23 cellular contexts compared by ENCODE assay signal in the genomic region with DNA sequence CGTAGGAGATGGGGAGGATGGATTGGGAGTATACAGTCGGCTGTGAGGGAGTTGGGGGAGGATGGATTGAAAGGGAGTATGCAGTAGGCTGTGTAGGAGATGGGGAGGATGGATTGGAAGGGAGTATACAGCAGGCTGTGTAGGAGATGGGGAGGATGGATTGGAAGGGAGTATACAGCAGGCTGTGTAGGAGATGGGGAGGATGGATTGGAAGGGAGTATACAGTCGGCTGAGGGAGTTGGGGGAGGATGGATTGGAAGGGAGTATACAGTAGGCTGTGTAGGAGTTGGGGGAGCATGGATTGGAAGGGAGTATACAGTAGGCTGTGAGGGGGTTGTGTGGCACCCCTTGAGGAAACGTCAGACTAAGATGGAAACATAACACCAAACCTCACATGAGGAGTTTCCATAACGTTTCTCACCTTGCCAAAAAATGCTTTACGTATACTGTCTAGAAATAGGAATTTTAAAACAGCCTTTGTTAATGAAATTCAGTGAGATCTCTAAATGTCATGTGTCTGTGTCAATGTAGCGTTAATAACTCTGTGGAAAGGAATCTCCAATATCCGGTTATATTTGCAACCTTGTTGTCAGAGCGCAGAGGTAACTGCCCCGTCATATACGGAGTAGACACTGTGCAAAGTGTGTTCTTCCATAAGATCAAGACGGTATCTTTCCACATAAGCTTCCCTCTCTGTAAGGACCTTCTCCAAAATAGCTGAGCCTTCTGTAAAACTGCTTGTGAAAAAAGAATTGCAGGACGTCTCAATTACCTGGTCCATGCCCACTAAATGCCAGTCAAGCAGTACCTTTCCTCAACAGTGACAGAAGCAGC. TPM values are rescaled to one million over a fixed set of nuclear protein-coding genes. Genes with fewer than 3 reads are reported as not detected.
DNase-seq lines count a peak whose midpoint lies in the region; ATAC-seq, FAIRE-seq and TF ChIP-seq lines count a peak whose summit lies in the region.
"Had no signal": no experiment of that assay in that cellular context is flagged by ENCODE, and none has a peak within 500 bp of the region (broad histone marks: within the 10 kb centered on the region; RNA-seq: fewer than 3 reads in every experiment).

No MANE protein-coding gene starts in this region.

- DNase-seq in HepG2 (ENCODE audit: low spot score), result no peak
- no peak for DNase-seq in right lobe of liver
- DNase-seq in WTC11 (ENCODE audit: low spot score), result no peak
- DNase-seq in transverse colon, result no peak
- DNase-seq in RCC 7860 (ENCODE audit: low spot score), result no peak
- DNase-seq: CD8-positive, alpha-beta memory T cell; DND-41; GDM1; GM23248; HCEC 1CT; NCI-H1048; NCI-H146; NCI-H2081; SHP77 had no signal

- ATAC-seq in HepG2, result no peak
- ATAC-seq in right lobe of liver, result no peak
- no peak for ATAC-seq in WTC11
- ATAC-seq in HG03571 (IDR thresholded peaks at IDR 0.05; ENCODE audit: unreplicated experiment), result no peak
- no peak for ATAC-seq in HG03432 (IDR thresholded peaks at IDR 0.05; ENCODE audit: unreplicated experiment)

- H3K36me3 Mint-ChIP-seq in WTC11, result no peaks in the 10 kb centered on the region

- no peak overlapping the region for H3K4me3 Mint-ChIP-seq in WTC11

- TF ChIP-seq EP300 in HepG2 (IDR thresholded peaks at IDR 0.05; ENCODE audit: low read depth in 2 of 2, low read length in 2 of 2) (no peak), HepG2 (CRISPR knock-in tag; IDR thresholded peaks at IDR 0.05; ENCODE audit: borderline replicate concordance) (no peak), transverse colon (IDR thresholded peaks at IDR 0.05; ENCODE audit: low read depth) (no peak)

- BruUV-seq in HepG2 (replicated peaks; lab: Mats Ljungman, UMichigan), result no TSS peak

- TF ChIP-seq POLR2A in HepG2 (IDR thresholded peaks at IDR 0.05; ENCODE audit: insufficient read depth in 1 of 2, low read depth in 2 of 2, low read length in 2 of 2) (no peak), right lobe of liver (IDR thresholded peaks at IDR 0.05) (no peak), transverse colon (IDR thresholded peaks at IDR 0.05) (no peak)

- CTCF ChIA-PET in HepG2 (lab: Yijun Ruan, JAX; ENCODE audit: low intra/inter-chr PET ratio, low total read pairs) (no interaction called here), WTC11 (lab: Charles Lee) (interaction anchor here (0.5 to 1.4 kb wide), 4 partner anchors 9 to 337 kb away, joined by 3 to 5 read pairs (median 4); a partner anchor contains a TSS)

- peaks cover 23% of the 10 kb centered on the region for H3K4me1 ChIP-seq in HepG2 (ENCODE audit: insufficient read depth, low read length)
- H3K4me1 ChIP-seq in right lobe of liver, result peaks cover 0 to 12% (median 6%) of the 10 kb centered on the region in 4 donors
- H3K4me1 ChIP-seq in esophagus (ENCODE audit: control insufficient read depth in 2 of 2, insufficient read depth in 2 of 2, low read length in 1 of 2), result peaks cover 0 to 3% of the 10 kb centered on the region in 2 donors
- peaks cover 0 to 20% (median 7%) of the 10 kb centered on the region in 4 donors for H3K4me1 ChIP-seq in transverse colon

- H3K27ac Mint-ChIP-seq in WTC11, result 0 out of 2 replicates have a peak overlapping the region, but pooled peaks have one; percentile 32
- H3K27ac Mint-ChIP-seq: CD8-positive, alpha-beta memory T cell had no signal

- POLR2A ChIA-PET in HepG2 (lab: Yijun Ruan, JAX) (no interaction called here), WTC11 (lab: Charles Lee) (no interaction called here)

- H3K27ac ChIP-seq in HepG2 (ENCODE audit: extremely low read length, insufficient read depth, low read length) (no peak overlapping the region), right lobe of liver (no peak overlapping the region), esophagus (ENCODE audit: low read depth in 2 of 2, low read length in 1 of 2) (peak overlapping the region; percentile 78 to 87), transverse colon (no peak overlapping the region)
- H3K27ac ChIP-seq: BLaER1 treated with 17β-estradiol and CSF1 and Interleukin-3, amounts not matched to agents 10 nM and 100 nM; GM23248; KMS-11 had no signal

- no peaks in the 10 kb centered on the region for H3K27me3 ChIP-seq in HepG2 (ENCODE audit: control insufficient read depth in 1 of 2, insufficient read depth in 2 of 2, low read length in 2 of 2)
- no peaks in the 10 kb centered on the region for H3K27me3 ChIP-seq in right lobe of liver
- no peaks in the 10 kb centered on the region for H3K27me3 ChIP-seq in esophagus (ENCODE audit: control insufficient read depth in 1 of 2, insufficient read depth in 2 of 2, low read length in 2 of 2)
- no peaks in the 10 kb centered on the region for H3K27me3 ChIP-seq in transverse colon

- TF ChIP-seq RAD21 in HepG2 (CRISPR knock-in tag; IDR thresholded peaks at IDR 0.05), result no peak

- intact Hi-C loops in HepG2 (cut with micrococcal nuclease; ENCODE audit: unreplicated experiment), result no loop called here
- intact Hi-C loops in right lobe of liver (cut with DNase I), result no loop called here
- intact Hi-C loops in transverse colon (cut with DNase I; ENCODE audit: low total_unique reads), result no loop called here

- no peaks in the 10 kb centered on the region for H3K36me3 ChIP-seq in HepG2 (replicated peaks in 1 of 2; ENCODE audit: control insufficient read depth in 1 of 2, insufficient read depth in 2 of 2, low read length in 2 of 2)
- H3K36me3 ChIP-seq in right lobe of liver, result no peaks in the 10 kb centered on the region
- no peaks in the 10 kb centered on the region for H3K36me3 ChIP-seq in esophagus (ENCODE audit: control insufficient read depth in 2 of 2, insufficient read depth in 2 of 2, low read length in 1 of 2)
- no peaks in the 10 kb centered on the region for H3K36me3 ChIP-seq in transverse colon
- H3K36me3 ChIP-seq: BLaER1 treated with 17β-estradiol and CSF1 and Interleukin-3, amounts not matched to agents 10 nM and 100 nM had no signal

- H3K9ac ChIP-seq in HepG2 (ENCODE audit: insufficient read depth, low read depth, low read length), result no peak overlapping the region
- H3K9ac ChIP-seq: BLaER1 treated with 17β-estradiol and CSF1 and Interleukin-3, amounts not matched to agents 10 nM and 100 nM; GM23248; KMS-11 had no signal

- H3K4me3 ChIP-seq in HepG2 (replicated peaks in 1 of 3; ENCODE audit: insufficient read depth in 1 of 3, low read depth in 2 of 3, low read length in 3 of 3) (no peak overlapping the region), right lobe of liver (no peak overlapping the region), esophagus (ENCODE audit: low read depth in 1 of 2, low read length in 2 of 2) (no peak overlapping the region), transverse colon (no peak overlapping the region)
- H3K4me3 ChIP-seq: BLaER1 treated with 17β-estradiol and CSF1 and Interleukin-3, amounts not matched to agents 10 nM and 100 nM; GM23248 had no signal

- H3K4me1 Mint-ChIP-seq in WTC11, result no peaks in the 10 kb centered on the region

- no peaks in the 10 kb centered on the region for H4K20me1 ChIP-seq in HepG2 (ENCODE audit: insufficient read depth, low read length)
- H4K20me1 ChIP-seq: BLaER1 treated with 17β-estradiol and CSF1 and Interleukin-3, amounts not matched to agents 10 nM and 100 nM had no signal

- no peaks in the 10 kb centered on the region for H3K27me3 Mint-ChIP-seq in WTC11 (ENCODE audit: low read depth)
- H3K27me3 Mint-ChIP-seq: CD8-positive, alpha-beta memory T cell had no signal

- in situ Hi-C loops in HepG2 (cut with HindIII; ENCODE audit: extremely low pct_ligation_motif_present, low pct_unique_long_range_greater_than_20kb), result no loop called here
- in situ Hi-C loops in transverse colon (cut with MboI; ENCODE audit: low pct_ligation_motif_present in 1 of 4, low pct_unique_long_range_greater_than_20kb in 1 of 4, low sequenced_read_pairs in 3 of 4), result no loop called here

- H3K9me3 ChIP-seq in HepG2 (ENCODE audit: low read length), result no peaks in the 10 kb centered on the region
- H3K9me3 ChIP-seq in right lobe of liver, result no peaks in the 10 kb centered on the region
- H3K9me3 ChIP-seq in esophagus (ENCODE audit: control insufficient read depth in 2 of 2, insufficient read depth in 1 of 2, low read depth in 1 of 2, low read length in 1 of 2), result no peaks in the 10 kb centered on the region
- no peaks in the 10 kb centered on the region for H3K9me3 ChIP-seq in transverse colon
- H3K9me3 ChIP-seq: BLaER1 treated with 17β-estradiol and CSF1 and Interleukin-3, amounts not matched to agents 10 nM and 100 nM had no signal

- H3K79me2 ChIP-seq in HepG2 (ENCODE audit: insufficient read depth, low read length), result no peaks in the 10 kb centered on the region

- TF ChIP-seq CTCF in HepG2 (CRISPR knock-in tag; IDR thresholded peaks at IDR 0.05) (no peak), right lobe of liver (IDR thresholded peaks at IDR 0.05) (no peak), WTC11 (IDR thresholded peaks at IDR 0.05) (no peak), transverse colon (IDR thresholded peaks at IDR 0.05) (no peak)

- FAIRE-seq in HepG2 (lab: Jason Lieb, UNC) (no peak), RCC 7860 (lab: Jason Lieb, UNC) (no peak)
- FAIRE-seq: A204.1, D721Med, GM12891, GM18507 had no signal

- H3K4me2 ChIP-seq in HepG2 (ENCODE audit: low read depth, low read length), result peak overlapping the region; percentile 23; the same call in 1 of the 2 replicates
- H3K4me2 ChIP-seq: BLaER1 treated with 17β-estradiol and CSF1 and Interleukin-3, amounts not matched to agents 10 nM and 100 nM; KMS-11 had no signal

- WGBS in HepG2 (ENCODE audit: low lambda C conversion rate), result 58% methylated on average over 13 of the region's 13 CpGs
- WGBS in right lobe of liver (ENCODE audit: insufficient coverage, low coverage, low lambda C conversion rate, missing lambda C conversion rate), result 78% methylated on average over 12 of the region's 13 CpGs
- 66 to 71% methylated on average over 13 of the region's 13 CpGs for WGBS in esophagus, 2 donors
- WGBS in transverse colon (ENCODE audit: low coverage in 1 of 2), 2 donors, result 76 to 82% methylated on average over 10 to 13 of the region's 13 CpGs

- H3K9me3 Mint-ChIP-seq in WTC11, result no peaks in the 10 kb centered on the region
- H3K9me3 Mint-ChIP-seq: CD8-positive, alpha-beta memory T cell had no signal

- H2AFZ ChIP-seq in HepG2 (ENCODE audit: low read length), result no peak overlapping the region
- H2AFZ ChIP-seq: GM23248 had no signal

RNA-seq across cellular contexts. Expression of a gene that starts 6.3 kb away (rescaled TPM):
- total RNA-seq in HepG2 (2016; rRNA removed; fragmentation: Illumina TruSeq; extraction: Trizol) (17.3 and 21.8 TPM in 2 replicates), right lobe of liver (10 to 100 TPM; 17.9 to 35.1 (median 28.2) TPM), WTC11 (2021) (44.5 to 55.6 TPM (median 49.8 TPM) in 3 replicates), transverse colon (10 to 100 TPM; 26.4 to 80.4 (median 47.7) TPM)
- total RNA-seq in HepG2 (2016; cell fraction: cytosol; rRNA removed; fragmentation: Illumina TruSeq; extraction: Trizol; ENCODE audit: low read depth), result 8.1 and 10.4 TPM in 2 replicates
- 17.9 and 18.2 TPM in 2 replicates for total RNA-seq in HepG2 (2016; cell fraction: insoluble cytoplasmic fraction; rRNA removed; fragmentation: Illumina TruSeq; extraction: Trizol)
- total RNA-seq in HepG2 (2016; cell fraction: membrane; rRNA removed; fragmentation: Illumina TruSeq; extraction: Trizol), result 6.2 and 7.3 TPM in 2 replicates
- total RNA-seq in HepG2 (2016; cell fraction: nucleus; rRNA removed; fragmentation: Illumina TruSeq; extraction: Trizol), result 13.4 and 15.3 TPM in 2 replicates
- polyA plus RNA-seq in HepG2 (2011; rRNA removed) (12.5 and 13.3 TPM in 2 replicates), esophagus (10 to 100 TPM; 10.9 to 12.1 TPM)
- polyA plus RNA-seq in HepG2 (2011; cell fraction: cytosol; rRNA removed), result 7.6 and 8.0 TPM in 2 replicates
- 10.5 and 11.7 TPM in 2 replicates for polyA plus RNA-seq in HepG2 (2011; cell fraction: nucleus; rRNA removed)
- polyA plus RNA-seq in HepG2 (2012), result 11.0 and 12.6 TPM in 2 replicates
- 1.3 and 1.4 TPM in 2 replicates for polyA plus RNA-seq in HepG2 (2016; cell fraction: cytosol; fragmentation: Illumina TruSeq; extraction: Trizol; ENCODE audit: low read depth)
- 12.9 and 17.6 TPM in 2 replicates for polyA plus RNA-seq in HepG2 (2016; cell fraction: insoluble cytoplasmic fraction; fragmentation: Illumina TruSeq; extraction: Trizol; ENCODE audit: low read depth)
- 3.0 and 3.4 TPM in 2 replicates for polyA plus RNA-seq in HepG2 (2016; cell fraction: membrane; fragmentation: Illumina TruSeq; extraction: Trizol; ENCODE audit: low read depth)
- polyA plus RNA-seq in HepG2 (2016; cell fraction: nucleus; fragmentation: Illumina TruSeq; extraction: Trizol; ENCODE audit: insufficient read depth, low read depth), result 18.7 and 20.8 TPM in 2 replicates
- polyA minus RNA-seq in HepG2 (2011; rRNA and poly(A)+ RNA removed; ENCODE audit: low replicate concordance), result 109 and 127 TPM in 2 replicates
- polyA minus RNA-seq in HepG2 (2011; cell fraction: cytosol; rRNA and poly(A)+ RNA removed), result 24.4 and 27.0 TPM in 2 replicates
- 35.8 and 54.7 TPM in 2 replicates for polyA minus RNA-seq in HepG2 (2011; cell fraction: nucleus; rRNA and poly(A)+ RNA removed)

RNA-seq across cellular contexts. Expression of a gene that starts 11.5 kb away (rescaled TPM):
- total RNA-seq in HepG2 (2016; rRNA removed; fragmentation: Illumina TruSeq; extraction: Trizol), result 16.5 and 25.2 TPM in 2 replicates
- total RNA-seq in HepG2 (2016; cell fraction: cytosol; rRNA removed; fragmentation: Illumina TruSeq; extraction: Trizol; ENCODE audit: low read depth), result 11.6 and 12.3 TPM in 2 replicates
- total RNA-seq in HepG2 (2016; cell fraction: insoluble cytoplasmic fraction; rRNA removed; fragmentation: Illumina TruSeq; extraction: Trizol), result 16.8 and 25.2 TPM in 2 replicates
- total RNA-seq in HepG2 (2016; cell fraction: membrane; rRNA removed; fragmentation: Illumina TruSeq; extraction: Trizol), result 24.8 and 30.1 TPM in 2 replicates
- total RNA-seq in HepG2 (2016; cell fraction: nucleus; rRNA removed; fragmentation: Illumina TruSeq; extraction: Trizol), result 22.5 and 29.8 TPM in 2 replicates
- 46.6 and 53.8 TPM in 2 replicates for polyA plus RNA-seq in HepG2 (2011; rRNA removed)
- 55.4 and 57.8 TPM in 2 replicates for polyA plus RNA-seq in HepG2 (2011; cell fraction: cytosol; rRNA removed)
- 29.5 and 29.7 TPM in 2 replicates for polyA plus RNA-seq in HepG2 (2011; cell fraction: nucleus; rRNA removed)
- 28.7 and 29.6 TPM in 2 replicates for polyA plus RNA-seq in HepG2 (2012)
- 16.6 and 21.9 TPM in 2 replicates for polyA plus RNA-seq in HepG2 (2016; cell fraction: cytosol; fragmentation: Illumina TruSeq; extraction: Trizol; ENCODE audit: low read depth)
- polyA plus RNA-seq in HepG2 (2016; cell fraction: insoluble cytoplasmic fraction; fragmentation: Illumina TruSeq; extraction: Trizol; ENCODE audit: low read depth), result 21.1 and 27.9 TPM in 2 replicates
- polyA plus RNA-seq in HepG2 (2016; cell fraction: membrane; fragmentation: Illumina TruSeq; extraction: Trizol; ENCODE audit: low read depth), result 30.8 and 33.2 TPM in 2 replicates
- polyA plus RNA-seq in HepG2 (2016; cell fraction: nucleus; fragmentation: Illumina TruSeq; extraction: Trizol; ENCODE audit: insufficient read depth, low read depth), result 48.5 and 49.8 TPM in 2 replicates
- 112 and 176 TPM in 2 replicates for polyA minus RNA-seq in HepG2 (2011; rRNA and poly(A)+ RNA removed; ENCODE audit: low replicate concordance)
- 36.8 and 39.7 TPM in 2 replicates for polyA minus RNA-seq in HepG2 (2011; cell fraction: cytosol; rRNA and poly(A)+ RNA removed)
- 18.0 and 23.5 TPM in 2 replicates for polyA minus RNA-seq in HepG2 (2011; cell fraction: nucleus; rRNA and poly(A)+ RNA removed)
- total RNA-seq in right lobe of liver, result 10 to 100 TPM in 1 of 6 experiments, 1 to 10 TPM in 3, under 1 TPM in 2; 0.59 to 11.5 (median 1.6) TPM
- total RNA-seq in WTC11 (2021), result 21.6 to 24.9 TPM (median 23.4 TPM) in 3 replicates
- polyA plus RNA-seq in esophagus, result 10 to 100 TPM; 11.0 to 18.9 TPM
- total RNA-seq in transverse colon, result 1 to 10 TPM; 3.2 to 6.4 (median 4.1) TPM

RNA-seq across cellular contexts. Expression of a gene that starts 31.1 kb away (rescaled TPM):
- total RNA-seq in HepG2 (2016; rRNA removed; fragmentation: Illumina TruSeq; extraction: Trizol) (22.7 and 28.2 TPM in 2 replicates), right lobe of liver (10 to 100 TPM in 1 of 6 experiments, 1 to 10 TPM in 5; 7.1 to 10.1 (median 8.0) TPM), WTC11 (2021) (39.9 to 48.4 TPM (median 42.1 TPM) in 3 replicates), transverse colon (10 to 100 TPM; 10.5 to 70.3 (median 12.4) TPM)
- total RNA-seq in HepG2 (2016; cell fraction: cytosol; rRNA removed; fragmentation: Illumina TruSeq; extraction: Trizol; ENCODE audit: low read depth), result 1.6 and 2.8 TPM in 2 replicates
- total RNA-seq in HepG2 (2016; cell fraction: insoluble cytoplasmic fraction; rRNA removed; fragmentation: Illumina TruSeq; extraction: Trizol), result 23.2 and 25.6 TPM in 2 replicates
- total RNA-seq in HepG2 (2016; cell fraction: membrane; rRNA removed; fragmentation: Illumina TruSeq; extraction: Trizol), result 7.3 and 7.8 TPM in 2 replicates
- 14.5 and 15.4 TPM in 2 replicates for total RNA-seq in HepG2 (2016; cell fraction: nucleus; rRNA removed; fragmentation: Illumina TruSeq; extraction: Trizol)
- polyA plus RNA-seq in HepG2 (2011; rRNA removed) (10.8 and 13.6 TPM in 2 replicates), esophagus (10 to 100 TPM in 1 of 2 donors, 1 to 10 TPM in 1; 7.0 to 12.8 TPM)
- polyA plus RNA-seq in HepG2 (2011; cell fraction: cytosol; rRNA removed), result 5.1 and 7.0 TPM in 2 replicates
- polyA plus RNA-seq in HepG2 (2011; cell fraction: nucleus; rRNA removed), result 15.7 and 16.5 TPM in 2 replicates
- 10.4 and 10.6 TPM in 2 replicates for polyA plus RNA-seq in HepG2 (2012)
- polyA plus RNA-seq in HepG2 (2016; cell fraction: cytosol; fragmentation: Illumina TruSeq; extraction: Trizol; ENCODE audit: low read depth), result 0.83 and 1.1 TPM in 2 replicates
- polyA plus RNA-seq in HepG2 (2016; cell fraction: insoluble cytoplasmic fraction; fragmentation: Illumina TruSeq; extraction: Trizol; ENCODE audit: low read depth), result 18.5 and 22.6 TPM in 2 replicates
- polyA plus RNA-seq in HepG2 (2016; cell fraction: membrane; fragmentation: Illumina TruSeq; extraction: Trizol; ENCODE audit: low read depth), result 2.1 and 3.2 TPM in 2 replicates
- 17.5 and 17.6 TPM in 2 replicates for polyA plus RNA-seq in HepG2 (2016; cell fraction: nucleus; fragmentation: Illumina TruSeq; extraction: Trizol; ENCODE audit: insufficient read depth, low read depth)
- polyA minus RNA-seq in HepG2 (2011; rRNA and poly(A)+ RNA removed; ENCODE audit: low replicate concordance), result 30.3 and 134 TPM in 2 replicates
- 6.5 and 6.9 TPM in 2 replicates for polyA minus RNA-seq in HepG2 (2011; cell fraction: cytosol; rRNA and poly(A)+ RNA removed)
- polyA minus RNA-seq in HepG2 (2011; cell fraction: nucleus; rRNA and poly(A)+ RNA removed), result 9.9 and 11.6 TPM in 2 replicates

Comparison
In these comparisons a context has a peak if more than half of its experiments do, and no peak if none do; other contexts are left out.
1. H3K27ac ChIP-seq: peak in esophagus (2 of 2); none in HepG2 (single experiment), right lobe of liver (0 of 3) and transverse colon (0 of 4).